9 cellular contexts compared by ENCODE assay signal in genomic region chr3:194204793-194205065, GRCh38.
DNase-seq lines count a peak whose midpoint lies in the region; ATAC-seq, FAIRE-seq and TF ChIP-seq lines count a peak whose summit lies in the region.
"Had no signal": no experiment of that assay in that cellular context is flagged by ENCODE, and none has a peak within 500 bp of the region (broad histone marks: within the 10 kb centered on the region; RNA-seq: fewer than 3 reads in every experiment).

No MANE protein-coding gene starts in this region.

- no peak overlapping the region for H3K27ac Mint-ChIP-seq in CD4-positive, CD25-positive, alpha-beta regulatory T cell
- no peak overlapping the region for H3K27ac Mint-ChIP-seq in IgD-negative memory B cell

- no peak overlapping the region for H2BK5ac ChIP-seq in mesendoderm (ENCODE audit: low read length)

- H3K4me1 ChIP-seq in CD4-positive, CD25-positive, alpha-beta regulatory T cell (ENCODE audit: control insufficient read depth, insufficient read depth, low read length, poor library complexity, severe bottlenecking): peaks cover 11% of the 10 kb centered on the region
- H3K4me1 ChIP-seq in mesendoderm (ENCODE audit: control insufficient read depth, low read depth, low read length) (no peaks in the 10 kb centered on the region), osteoblast (ENCODE audit: insufficient read depth, low read length) (no peaks in the 10 kb centered on the region)

- H3K4me2 ChIP-seq in mesendoderm (ENCODE audit: low read length) (peak overlapping the region; percentile 42), osteoblast (ENCODE audit: insufficient read depth, low read length) (no peak overlapping the region)

- no CpG with 5 or more reads among the region's 11 CpGs for WGBS in mesendoderm (ENCODE audit: extremely low coverage, insufficient coverage, low lambda C conversion rate)

- no peaks in the 10 kb centered on the region for H3K9me3 ChIP-seq in CD4-positive, CD25-positive, alpha-beta regulatory T cell (ENCODE audit: control insufficient read depth in 2 of 2, low read length in 2 of 2)
- no peaks in the 10 kb centered on the region for H3K9me3 ChIP-seq in osteoblast (ENCODE audit: low read depth, low read length)

- TF ChIP-seq POLR2A in GM12892 (IDR thresholded peaks at IDR 0.05; ENCODE audit: low read depth, low read length): no peak

- no peak overlapping the region for H2AK5ac ChIP-seq in mesendoderm (ENCODE audit: low read length)

- H3K79me1 ChIP-seq in mesendoderm (ENCODE audit: low read length): no peaks in the 10 kb centered on the region

- TF ChIP-seq CTCF in astrocyte of the cerebellum (IDR thresholded peaks at IDR 0.05; ENCODE audit: low read depth, low read length, missing control alignments) (no peak), osteoblast (IDR thresholded peaks at IDR 0.05; ENCODE audit: extremely low read depth, low read depth, low read length) (no peak)

- DNase-seq in CD4-positive, CD25-positive, alpha-beta regulatory T cell: no peak
- DNase-seq in astrocyte of the cerebellum (ENCODE audit: low read depth): no peak
- DNase-seq in mesendoderm: no peak
- DNase-seq in COR-L47 (lab: John Stamatoyannopoulos, UW): no peak
- no peak for DNase-seq in HT-29 (ENCODE audit: low spot score)
- DNase-seq in GM12892 (ENCODE audit: insufficient read length): no peak
- no peak for DNase-seq in osteoblast (ENCODE audit: insufficient read length, low spot score, missing footprints)
- DNase-seq: HCEC 1CT had no signal

- ATAC-seq in CD4-positive, CD25-positive, alpha-beta regulatory T cell (ENCODE audit: low read depth in 2 of 2): no peak

- H3K27me3 ChIP-seq in CD4-positive, CD25-positive, alpha-beta regulatory T cell (ENCODE audit: control insufficient read depth, insufficient read depth, low read length): peaks cover 19% of the 10 kb centered on the region
- H3K27me3 ChIP-seq in mesendoderm (ENCODE audit: insufficient read depth, low read length, poor library complexity) (no peaks in the 10 kb centered on the region), osteoblast (ENCODE audit: insufficient read depth, low read length) (peaks cover 40% of the 10 kb centered on the region)

- H3K4me3 Mint-ChIP-seq in CD4-positive, CD25-positive, alpha-beta regulatory T cell: peak overlapping the region in 3 of 4 donors; percentile 35 to 74 (median 48)
- H3K4me3 Mint-ChIP-seq in IgD-negative memory B cell: peak overlapping the region; percentile 25 to 88 (median 57)

- no peaks in the 10 kb centered on the region for H3K9me3 Mint-ChIP-seq in CD4-positive, CD25-positive, alpha-beta regulatory T cell
- no peaks in the 10 kb centered on the region for H3K9me3 Mint-ChIP-seq in IgD-negative memory B cell

- H3K4me1 Mint-ChIP-seq in CD4-positive, CD25-positive, alpha-beta regulatory T cell: peaks cover 5 to 24% (median 12%) of the 10 kb centered on the region in 4 donors
- H3K4me1 Mint-ChIP-seq in IgD-negative memory B cell: peaks cover 9 to 18% (median 13%) of the 10 kb centered on the region in 3 donors

- no peak overlapping the region for H3K23ac ChIP-seq in mesendoderm (ENCODE audit: low read length)

- in situ Hi-C loops in astrocyte of the cerebellum (cut with HindIII; ENCODE audit: low sequenced_read_pairs): no loop called here

- peak overlapping the region; percentile 91 for H3K18ac ChIP-seq in mesendoderm (ENCODE audit: low read length)

- H4K5ac ChIP-seq in mesendoderm (ENCODE audit: low read length): no peak overlapping the region

- no peaks in the 10 kb centered on the region for H3K36me3 ChIP-seq in CD4-positive, CD25-positive, alpha-beta regulatory T cell (ENCODE audit: control insufficient read depth, insufficient read depth, low read length)
- no peaks in the 10 kb centered on the region for H3K36me3 ChIP-seq in mesendoderm (ENCODE audit: control insufficient read depth, insufficient read depth, low read length)
- no peaks in the 10 kb centered on the region for H3K36me3 ChIP-seq in osteoblast (ENCODE audit: insufficient read depth, low read length)

- H3K4ac ChIP-seq in mesendoderm (ENCODE audit: low read depth, low read length): peak overlapping the region; percentile 48

- FAIRE-seq in GM12892 (lab: Jason Lieb, UNC): no peak

- H3K56ac ChIP-seq in mesendoderm (ENCODE audit: low read length): peak overlapping the region; percentile 62

- no peak overlapping the region for H2BK120ac ChIP-seq in mesendoderm (ENCODE audit: low read depth, low read length)

- H3K36me3 Mint-ChIP-seq in CD4-positive, CD25-positive, alpha-beta regulatory T cell: peaks cover 3% of the 10 kb centered on the region
- H3K36me3 Mint-ChIP-seq in IgD-negative memory B cell: peaks cover 3% of the 10 kb centered on the region

- no peaks in the 10 kb centered on the region for H3K79me2 ChIP-seq in mesendoderm (ENCODE audit: control insufficient read depth, insufficient read depth, low read length)
- H3K79me2 ChIP-seq in osteoblast (ENCODE audit: insufficient read depth, low read length): no peaks in the 10 kb centered on the region

- peak overlapping the region; percentile 54 for H3K9ac ChIP-seq in mesendoderm (ENCODE audit: low read length)

- peaks cover 56% of the 10 kb centered on the region for H3K27me3 Mint-ChIP-seq in CD4-positive, CD25-positive, alpha-beta regulatory T cell
- peaks cover 41% of the 10 kb centered on the region for H3K27me3 Mint-ChIP-seq in IgD-negative memory B cell

- no peak overlapping the region for H2BK15ac ChIP-seq in mesendoderm (replicated peaks; ENCODE audit: low read depth)

- no peak overlapping the region for H3K27ac ChIP-seq in CD4-positive, CD25-positive, alpha-beta regulatory T cell (ENCODE audit: insufficient read depth, low read length, poor library complexity, severe bottlenecking)
- H3K27ac ChIP-seq in mesendoderm (ENCODE audit: low read depth, low read length) (no peak overlapping the region), osteoblast (ENCODE audit: low read depth, low read length) (no peak overlapping the region)

- H3K4me3 ChIP-seq in CD4-positive, CD25-positive, alpha-beta regulatory T cell (ENCODE audit: low read depth, low read length): no peak overlapping the region
- peak overlapping the region; percentile 33 for H3K4me3 ChIP-seq in astrocyte of the cerebellum (ENCODE audit: low read depth, low read length)
- no peak overlapping the region for H3K4me3 ChIP-seq in mesendoderm (ENCODE audit: low read length)
- no peak overlapping the region for H3K4me3 ChIP-seq in osteoblast (ENCODE audit: insufficient read depth, low read length)

- no peak overlapping the region for H2AFZ ChIP-seq in osteoblast (ENCODE audit: low read length)

- H4K8ac ChIP-seq in mesendoderm (ENCODE audit: low read depth, low read length): peak overlapping the region; percentile 41

- no peaks in the 10 kb centered on the region for H4K20me1 ChIP-seq in osteoblast (ENCODE audit: insufficient read depth, low read length)
